In genomic region chr19:10593820-10594637, GRCh38 we compare ENCODE assay signal across 1 cellular context.
TF ChIP-seq lines count a peak whose summit lies in the region.

No MANE protein-coding gene starts in this region.

TF ChIP-seq in H1, 55 proteins besides CTCF, POLR2A, EP300 and RAD21:
- TF ChIP-seq KDM5A (IDR thresholded peaks at IDR 0.05; ENCODE audit: low read length) (no peak), RXRA (IDR thresholded peaks at IDR 0.05; ENCODE audit: insufficient read depth, low read depth, low read length) (no peak), BRCA1 (IDR thresholded peaks at IDR 0.05; ENCODE audit: low read depth, low read length) (no peak), SIRT6 (IDR thresholded peaks at IDR 0.05; ENCODE audit: low read length) (no peak), TBP (IDR thresholded peaks at IDR 0.05; ENCODE audit: low read depth, low read length) (no peak), CHD2 (IDR thresholded peaks at IDR 0.05; ENCODE audit: low read length) (no peak), SP1 (IDR thresholded peaks at IDR 0.05; ENCODE audit: low read depth, low read length) (no peak), SP4 (IDR thresholded peaks at IDR 0.05; ENCODE audit: low read length) (no peak)
